Comparison of ENCODE assay signal across 15 cellular contexts in the genomic region with DNA sequence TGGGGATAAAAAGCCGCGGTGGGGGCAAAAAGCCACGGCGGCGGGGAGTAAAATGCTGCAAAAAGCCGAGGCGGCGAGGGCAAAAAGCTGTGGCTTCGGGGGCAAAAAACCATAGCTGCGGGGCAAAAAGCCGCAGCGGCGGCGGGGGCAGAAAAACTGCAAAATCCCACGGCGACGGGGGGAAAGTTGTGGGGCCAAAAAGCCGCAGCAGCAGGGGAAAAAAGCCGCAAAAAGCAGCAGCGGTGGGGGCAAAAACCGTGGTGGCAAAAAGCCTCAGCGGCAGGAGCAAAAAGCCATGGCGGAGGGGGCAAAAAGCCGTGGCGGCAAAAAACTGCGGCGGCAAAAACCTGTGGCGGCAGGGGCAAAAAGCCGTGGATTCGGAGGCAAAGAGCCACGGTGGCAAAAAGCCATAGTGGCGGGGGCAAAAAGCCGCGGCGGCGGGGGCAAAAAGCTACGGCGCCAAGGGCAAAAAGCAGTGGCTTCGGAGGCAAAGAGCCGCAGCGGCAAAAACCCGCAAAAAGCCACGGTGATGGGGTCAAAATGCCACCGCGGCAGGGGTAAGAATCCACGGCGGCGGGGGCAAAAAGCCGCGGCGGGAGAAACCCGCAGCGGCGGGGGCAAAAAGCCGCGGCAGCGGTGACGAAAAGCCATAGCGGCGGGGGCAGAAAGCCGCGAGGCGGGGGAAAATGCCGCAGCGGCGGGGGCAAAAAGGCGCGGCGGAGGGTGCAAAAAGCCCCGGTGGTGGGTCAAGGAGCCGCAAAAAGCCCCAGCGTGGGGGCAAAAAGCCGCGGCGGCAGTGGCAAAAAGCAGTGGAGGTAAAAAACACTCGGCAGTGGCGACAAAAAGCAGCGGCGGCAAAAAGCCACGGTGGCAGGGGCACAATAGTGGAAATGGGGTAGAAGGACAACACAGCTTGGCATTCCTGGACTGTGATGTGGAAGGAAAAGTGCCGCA.
DNase-seq lines count a peak whose midpoint lies in the region; ATAC-seq and TF ChIP-seq lines count a peak whose summit lies in the region.
"Had no signal": no experiment of that assay in that cellular context is flagged by ENCODE, and none has a peak within 500 bp of the region (broad histone marks: within the 10 kb centered on the region; RNA-seq: fewer than 3 reads in every experiment).

No MANE protein-coding gene starts in this region.

- no peaks in the 10 kb centered on the region for H3K9me3 ChIP-seq in aorta (ENCODE audit: control insufficient read depth, low read length)

- H3K27me3 ChIP-seq in aorta (ENCODE audit: control insufficient read depth in 1 of 2, insufficient read depth in 2 of 2, low read length in 1 of 2), result peaks cover 0 to 3% of the 10 kb centered on the region in 2 donors
- H3K27me3 ChIP-seq: BLaER1 had no signal

- WGBS in aorta, 2 donors, result 17 to 26% methylated on average over 81 of the region's 81 CpGs

- no peaks in the 10 kb centered on the region for H3K36me3 ChIP-seq in aorta (ENCODE audit: control insufficient read depth in 1 of 2, insufficient read depth in 2 of 2, low read length in 1 of 2)
- H3K36me3 ChIP-seq: BLaER1 had no signal

- H3K4me3 ChIP-seq in aorta (ENCODE audit: low read length in 2 of 2), result no peak overlapping the region
- H3K4me3 ChIP-seq: BLaER1 had no signal

- in situ Hi-C loops in GM13977 (cut with MboI; ENCODE audit: low pct_unique_long_range_greater_than_20kb, low sequenced_read_pairs, unreplicated experiment), result no loop called here

- TF ChIP-seq CTCF in GM13977 (IDR thresholded peaks at IDR 0.05; ENCODE audit: extremely low read depth, insufficient read depth, missing control alignments), result no peak

- ATAC-seq in left cardiac atrium (no peak), Right ventricle myocardium inferior (no peak), aorta (ENCODE audit: low FRiP score) (no peak)
- ATAC-seq: HCT116 had no signal

- no peaks in the 10 kb centered on the region for H3K4me1 ChIP-seq in aorta (ENCODE audit: control insufficient read depth in 1 of 2, insufficient read depth in 2 of 2, low read length in 2 of 2)
- H3K4me1 ChIP-seq: BLaER1 had no signal

- H3K27ac ChIP-seq in aorta (ENCODE audit: low read depth in 1 of 2, low read length in 2 of 2), result no peak overlapping the region
- H3K27ac ChIP-seq: BLaER1 had no signal

- DNase-seq in left cardiac atrium, result peak; percentile 8
- no peak for DNase-seq in Right ventricle myocardium inferior (ENCODE audit: missing footprints)
- DNase-seq in GM13977 (ENCODE audit: low spot score), result peak; percentile 1
- peak; percentile 43 for DNase-seq in islet precursor cell
- DNase-seq in aorta, result peak; percentile 10 to 58
- DNase-seq in kidney tubule cell (ENCODE audit: low spot score), result no peak
- no peak for DNase-seq in stimulated activated CD4-positive, alpha-beta T cell treated with anti-CD3 and anti-CD28 coated beads, Interleukin-2, amount 100 ng/mL, for 48 hours
- DNase-seq: CD8-positive, alpha-beta memory T cell; DMS 273 treated with DMSO at 0.1 percent for 48 hours; NCI-H1436; NCI-H2029 treated with DMSO at 0.1 percent for 48 hours; NCI-H510A; RPMI8226 had no signal

- intact Hi-C loops in left cardiac atrium (cut with DNase I) (no loop called here), Right ventricle myocardium inferior (cut with DNase I) (no loop called here), aorta (cut with DNase I) (no loop called here)

Comparison
In these comparisons a context has a peak if more than half of its experiments do, and no peak if none do; other contexts are left out.
1. DNase-seq: peak in left cardiac atrium (single experiment), GM13977 (single experiment), islet precursor cell (single experiment) and aorta (2 of 2); none in Right ventricle myocardium inferior (single experiment), kidney tubule cell (single experiment) and stimulated activated CD4-positive, alpha-beta T cell treated with anti-CD3 and anti-CD28 coated beads, Interleukin-2, amount 100 ng/mL, for 48 hours (0 of 2).